8 cellular contexts compared by ENCODE assay signal in the genomic region with DNA sequence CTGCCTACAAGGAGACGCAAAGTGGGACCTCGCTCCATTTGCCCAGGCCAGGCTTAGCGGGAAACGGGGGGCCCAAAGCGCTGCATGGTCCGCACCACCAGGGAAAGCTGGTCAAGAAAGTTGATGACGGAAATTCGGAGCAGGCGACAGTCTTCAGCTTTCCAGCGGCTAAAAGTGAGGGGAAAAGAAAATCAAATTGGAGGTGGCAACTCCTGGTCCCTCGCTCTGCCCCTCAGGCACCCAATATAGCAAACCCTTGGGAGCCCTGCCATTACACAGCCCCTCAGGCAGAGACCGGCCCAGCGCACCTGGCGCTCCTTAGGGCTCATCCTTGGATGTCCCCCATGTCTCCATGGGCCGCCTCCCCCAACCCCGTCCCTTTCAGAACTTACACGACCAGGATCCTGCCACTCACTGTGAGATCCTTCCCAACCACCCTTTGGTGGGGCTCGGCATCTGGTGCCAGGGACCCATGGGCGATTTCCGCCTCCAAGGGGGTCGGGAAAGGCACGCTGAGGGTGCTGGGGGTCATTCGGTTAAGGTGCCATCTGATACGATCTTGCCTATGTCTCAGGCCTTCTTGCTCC. TPM values are rescaled to one million over a fixed set of nuclear protein-coding genes. Genes with fewer than 3 reads are reported as not detected.
DNase-seq lines count a peak whose midpoint lies in the region; ATAC-seq, FAIRE-seq and TF ChIP-seq lines count a peak whose summit lies in the region.

No MANE protein-coding gene starts in this region.

- peaks cover 7% of the 10 kb centered on the region for H3K4me1 Mint-ChIP-seq in MCF 10A (ENCODE audit: insufficient read depth, unreplicated experiment)

- H3K9me3 ChIP-seq in A549, result no peaks in the 10 kb centered on the region
- no peaks in the 10 kb centered on the region for H3K9me3 ChIP-seq in mucosa of stomach (ENCODE audit: control insufficient read depth, low read length)

- no peaks in the 10 kb centered on the region for H3K9me3 Mint-ChIP-seq in MCF 10A (ENCODE audit: unreplicated experiment)

- TF ChIP-seq EP300 in A549 (IDR thresholded peaks at IDR 0.05), result no peak

- H3K27ac ChIP-seq in A549, result peak overlapping the region; percentile 71 to 91
- peak overlapping the region; percentile 36; the same call in 1 of the 2 replicates for H3K27ac ChIP-seq in HL-60 (replicated peaks)

- CTCF ChIA-PET in A549 (lab: Yijun Ruan, JAX), result interaction anchor here (0.7 kb wide), 1 partner anchor 28 kb away, joined by 3 read pairs; no protein-coding TSS in a partner anchor
- CTCF ChIA-PET in MCF 10A (lab: Yijun Ruan, JAX), result interaction anchor here (0.6 to 1.1 kb wide), 2 partner anchors 56 to 1327 kb away, joined by 3 read pairs; no protein-coding TSS in a partner anchor

- H3K27ac Mint-ChIP-seq in MCF 10A (ENCODE audit: low read depth, unreplicated experiment), result no peak overlapping the region

- peak overlapping the region; percentile 97 for H3K4me2 ChIP-seq in A549

- POLR2A ChIA-PET in A549 (lab: Yijun Ruan, JAX), result interaction anchor here (0.5 to 1.3 kb wide), 3 partner anchors 12 to 761 kb away, joined by 3 to 8 read pairs (median 4); a partner anchor contains a TSS
- POLR2A ChIA-PET in MCF 10A (lab: Yijun Ruan, JAX), result interaction anchor here (0.8 to 1.4 kb wide), 4 partner anchors 9 to 79 kb away, joined by 3 to 6 read pairs (median 6); a partner anchor contains a TSS

- peaks cover 19% of the 10 kb centered on the region for H3K36me3 Mint-ChIP-seq in MCF 10A (ENCODE audit: insufficient read depth, unreplicated experiment)

- no peak for TF ChIP-seq POLR2A in A549 (IDR thresholded peaks at IDR 0.05; ENCODE audit: low read length)

- H3K9ac ChIP-seq in mucosa of stomach (ENCODE audit: low read length), result peak overlapping the region; percentile 34

- no peaks in the 10 kb centered on the region for H3K36me3 ChIP-seq in mucosa of stomach (ENCODE audit: control insufficient read depth, insufficient read depth, low read length)

- intact Hi-C loops in MCF 10A (cut with micrococcal nuclease), result no loop called here

- TF ChIP-seq CTCF in A549 (IDR thresholded peaks at IDR 0.05) (no peak), HL-60 (IDR thresholded peaks at IDR 0.05; ENCODE audit: insufficient read depth, low read length) (no peak), MCF 10A (IDR thresholded peaks at IDR 0.05; ENCODE audit: unreplicated experiment) (no peak)

- BruUV-seq in MCF 10A (replicated peaks; lab: Mats Ljungman, UMichigan), result TSS peak; percentile 82

- DNase-seq in A549 (ENCODE audit: low read depth in 1 of 2, low spot score in 1 of 2) (no peak), HL-60 (ENCODE audit: low read depth in 1 of 2, low spot score in 1 of 2) (no peak), MCF 10A (ENCODE audit: unreplicated experiment) (no peak), NCI-H1436 treated with DMSO at 0.1 percent for 48 hours (lab: John Stamatoyannopoulos, UW) (no peak), DMS114 treated with DMSO at 0.1 percent for 48 hours (lab: John Stamatoyannopoulos, UW; ENCODE audit: unreplicated experiment) (no peak)

- no peak for ATAC-seq in A549
- no peak for ATAC-seq in HG03571 (IDR thresholded peaks at IDR 0.05; ENCODE audit: unreplicated experiment)
- ATAC-seq in GM19324 (IDR thresholded peaks at IDR 0.05; ENCODE audit: low FRiP score, unreplicated experiment), result no peak

- H3K4me3 ChIP-seq in A549 (peak overlapping the region; percentile 83), HL-60 (replicated peaks; ENCODE audit: insufficient read depth, low read length) (peak overlapping the region; percentile 63), mucosa of stomach (ENCODE audit: low read length) (no peak overlapping the region)

- H3K4me3 Mint-ChIP-seq in MCF 10A (ENCODE audit: unreplicated experiment), result peak overlapping the region; percentile 72

- WGBS in A549 (ENCODE audit: missing lambda C conversion rate), result 83% methylated on average over 18 of the region's 24 CpGs

- peaks cover 5% of the 10 kb centered on the region; the same call in 1 of the 3 replicates for H3K4me1 ChIP-seq in A549
- H3K4me1 ChIP-seq in mucosa of stomach (ENCODE audit: control insufficient read depth, insufficient read depth, low read length), result peaks cover 6% of the 10 kb centered on the region

- H3K27me3 Mint-ChIP-seq in MCF 10A (ENCODE audit: insufficient read depth, unreplicated experiment), result peaks cover 23% of the 10 kb centered on the region

- no peak for FAIRE-seq in A549 (lab: Jason Lieb, UNC)

- TF ChIP-seq RAD21 in A549 (conservative IDR thresholded peaks at IDR 0.05 in 1 of 2, IDR thresholded peaks at IDR 0.05 in 1 of 2), result no peak

- H3K27me3 ChIP-seq in HL-60 (ENCODE audit: insufficient read depth, poor library complexity, severe bottlenecking) (no peaks in the 10 kb centered on the region), mucosa of stomach (ENCODE audit: control insufficient read depth, insufficient read depth, low read length) (no peaks in the 10 kb centered on the region)

TF ChIP-seq in A549, 52 proteins besides CTCF, POLR2A, EP300 and RAD21 (continues in another document):
- TF ChIP-seq CEBPB (IDR thresholded peaks at IDR 0.05) (no peak), KDM5A (IDR thresholded peaks at IDR 0.05) (no peak), MYC (IDR thresholded peaks at IDR 0.05; ENCODE audit: borderline replicate concordance, low read length) (no peak), SREBF2 (IDR thresholded peaks at IDR 0.05) (no peak), RCOR1 (IDR thresholded peaks at IDR 0.05; ENCODE audit: low read depth, low read length) (no peak), TFCP2L1 (CRISPR knock-in tag; IDR thresholded peaks at IDR 0.05) (no peak), ZSCAN20 (CRISPR knock-in tag; IDR thresholded peaks at IDR 0.05) (no peak), JUNB (IDR thresholded peaks at IDR 0.05) (no peak), MAZ (IDR thresholded peaks at IDR 0.05; ENCODE audit: borderline replicate concordance, low read depth, low read length) (no peak), ZFP36 (IDR thresholded peaks at IDR 0.05; ENCODE audit: borderline replicate concordance, partially characterized antibody) (no peak), HOXB13 (CRISPR knock-in tag; IDR thresholded peaks at IDR 0.05; ENCODE audit: low read depth) (no peak)
- TF ChIP-seq, protein P1, sequence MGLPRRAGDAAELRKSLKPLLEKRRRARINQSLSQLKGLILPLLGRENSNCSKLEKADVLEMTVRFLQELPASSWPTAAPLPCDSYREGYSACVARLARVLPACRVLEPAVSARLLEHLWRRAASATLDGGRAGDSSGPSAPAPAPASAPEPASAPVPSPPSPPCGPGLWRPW (IDR thresholded peaks at IDR 0.05), result no peak
- TF ChIP-seq, protein P2, sequence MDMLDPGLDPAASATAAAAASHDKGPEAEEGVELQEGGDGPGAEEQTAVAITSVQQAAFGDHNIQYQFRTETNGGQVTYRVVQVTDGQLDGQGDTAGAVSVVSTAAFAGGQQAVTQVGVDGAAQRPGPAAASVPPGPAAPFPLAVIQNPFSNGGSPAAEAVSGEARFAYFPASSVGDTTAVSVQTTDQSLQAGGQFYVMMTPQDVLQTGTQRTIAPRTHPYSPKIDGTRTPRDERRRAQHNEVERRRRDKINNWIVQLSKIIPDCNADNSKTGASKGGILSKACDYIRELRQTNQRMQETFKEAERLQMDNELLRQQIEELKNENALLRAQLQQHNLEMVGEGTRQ (IDR thresholded peaks at IDR 0.05), result no peak
- TF ChIP-seq, protein P3, sequence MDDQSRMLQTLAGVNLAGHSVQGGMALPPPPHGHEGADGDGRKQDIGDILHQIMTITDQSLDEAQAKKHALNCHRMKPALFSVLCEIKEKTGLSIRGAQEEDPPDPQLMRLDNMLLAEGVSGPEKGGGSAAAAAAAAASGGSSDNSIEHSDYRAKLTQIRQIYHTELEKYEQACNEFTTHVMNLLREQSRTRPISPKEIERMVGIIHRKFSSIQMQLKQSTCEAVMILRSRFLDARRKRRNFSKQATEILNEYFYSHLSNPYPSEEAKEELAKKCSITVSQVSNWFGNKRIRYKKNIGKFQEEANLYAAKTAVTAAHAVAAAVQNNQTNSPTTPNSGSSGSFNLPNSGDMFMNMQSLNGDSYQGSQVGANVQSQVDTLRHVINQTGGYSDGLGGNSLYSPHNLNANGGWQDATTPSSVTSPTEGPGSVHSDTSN (IDR thresholded peaks at IDR 0.05), result no peak

RNA-seq across cellular contexts. Expression of a gene that starts 1.1 kb away (rescaled TPM):
- 20.6 and 26.8 TPM in 2 replicates for polyA plus RNA-seq in A549 (2011; rRNA removed)
- polyA plus RNA-seq in A549 (2012; cell fraction: cytosol; rRNA removed), result 69.4 and 88.6 TPM in 2 replicates
- polyA plus RNA-seq in A549 (2012; cell fraction: nucleus; rRNA removed), result 68.8 and 83.8 TPM in 2 replicates
- polyA plus RNA-seq in A549 (2017; fragmentation: RNase III; extraction: RNeasy Plus Mini Kit Qiagen cat#74134 plus additional on column Dnase treatment), result 42.9 to 49.7 TPM (median 47.5 TPM) in 3 replicates
- 13.9 and 14.9 TPM in 2 replicates for polyA minus RNA-seq in A549 (2011; rRNA and poly(A)+ RNA removed)
- total RNA-seq in MCF 10A (2022), result 17.8 and 21.1 TPM in 2 replicates

RNA-seq across cellular contexts. Expression of a gene that starts 8.4 kb away (rescaled TPM):
- polyA plus RNA-seq in A549 (2011; rRNA removed) (26.4 and 30.8 TPM in 2 replicates), A549 (2017; fragmentation: RNase III; extraction: RNeasy Plus Mini Kit Qiagen cat#74134 plus additional on column Dnase treatment) (34.6 to 37.7 TPM (median 36.9 TPM) in 3 replicates)
- 41.9 and 51.0 TPM in 2 replicates for polyA plus RNA-seq in A549 (2012; cell fraction: cytosol; rRNA removed)
- polyA plus RNA-seq in A549 (2012; cell fraction: nucleus; rRNA removed), result 26.9 and 33.9 TPM in 2 replicates
- 34.8 and 35.5 TPM in 2 replicates for polyA minus RNA-seq in A549 (2011; rRNA and poly(A)+ RNA removed)
- total RNA-seq in MCF 10A (2022), result 26.7 and 27.9 TPM in 2 replicates

RNA-seq across cellular contexts. Expression of a gene that starts 12.4 kb away (rescaled TPM):
- 9.0 and 10.1 TPM in 2 replicates for polyA plus RNA-seq in A549 (2011; rRNA removed)
- 18.6 and 27.7 TPM in 2 replicates for polyA plus RNA-seq in A549 (2012; cell fraction: cytosol; rRNA removed)
- 15.8 and 20.0 TPM in 2 replicates for polyA plus RNA-seq in A549 (2012; cell fraction: nucleus; rRNA removed)
- 19.3 to 24.1 TPM (median 21.7 TPM) in 3 replicates for polyA plus RNA-seq in A549 (2017; fragmentation: RNase III; extraction: RNeasy Plus Mini Kit Qiagen cat#74134 plus additional on column Dnase treatment)
- 11.0 and 18.0 TPM in 2 replicates for polyA minus RNA-seq in A549 (2011; rRNA and poly(A)+ RNA removed)
- total RNA-seq in MCF 10A (2022), result 17.9 and 21.2 TPM in 2 replicates

RNA-seq across cellular contexts. Expression of a gene that starts 19.9 kb away (rescaled TPM):
- polyA plus RNA-seq in A549 (2011; rRNA removed), result 3.4 and 5.9 TPM in 2 replicates
- 6.0 and 7.8 TPM in 2 replicates for polyA plus RNA-seq in A549 (2012; cell fraction: cytosol; rRNA removed)
- 38.8 and 40.2 TPM in 2 replicates for polyA plus RNA-seq in A549 (2012; cell fraction: nucleus; rRNA removed)
- polyA plus RNA-seq in A549 (2017; fragmentation: RNase III; extraction: RNeasy Plus Mini Kit Qiagen cat#74134 plus additional on column Dnase treatment), result 7.9 to 10.1 TPM (median 9.5 TPM) in 3 replicates
- polyA minus RNA-seq in A549 (2011; rRNA and poly(A)+ RNA removed), result 10.5 and 13.2 TPM in 2 replicates
- 47.6 and 48.0 TPM in 2 replicates for total RNA-seq in MCF 10A (2022)

RNA-seq across cellular contexts. Expression of a gene that starts 34.0 kb away (rescaled TPM):
- polyA plus RNA-seq in A549 (2011; rRNA removed), result 55.1 and 57.8 TPM in 2 replicates
- 84.5 and 102 TPM in 2 replicates for polyA plus RNA-seq in A549 (2012; cell fraction: cytosol; rRNA removed)
- 91.4 and 116 TPM in 2 replicates for polyA plus RNA-seq in A549 (2012; cell fraction: nucleus; rRNA removed)
- polyA plus RNA-seq in A549 (2017; fragmentation: RNase III; extraction: RNeasy Plus Mini Kit Qiagen cat#74134 plus additional on column Dnase treatment), result 105 to 123 TPM (median 121 TPM) in 3 replicates
- 53.1 and 61.2 TPM in 2 replicates for polyA minus RNA-seq in A549 (2011; rRNA and poly(A)+ RNA removed)
- 62.1 and 88.7 TPM in 2 replicates for total RNA-seq in MCF 10A (2022)
